18 cellular contexts compared by ENCODE assay signal in the genomic region with DNA sequence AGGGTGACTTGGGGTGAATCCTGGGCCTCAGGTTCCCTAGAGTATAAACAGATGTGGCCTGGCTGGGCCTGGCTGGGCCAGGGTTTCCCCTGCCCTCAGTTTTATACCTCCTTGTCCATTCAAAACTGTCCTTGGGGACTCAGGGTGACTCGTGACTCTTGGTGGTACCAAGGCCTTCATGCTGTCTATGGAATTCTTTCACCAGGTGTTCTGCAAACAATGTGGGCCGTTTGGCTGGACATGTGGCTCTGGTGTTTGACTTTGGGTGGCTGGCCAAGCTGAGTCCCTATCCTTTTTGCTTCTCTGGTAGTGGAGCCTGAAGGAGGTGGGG. TPM values are rescaled to one million over a fixed set of nuclear protein-coding genes. Genes with fewer than 3 reads are reported as not detected.
A peak's percentile ranks its signal among the peaks of the same experiment; 100 is the strongest.
DNase-seq lines count a peak whose midpoint lies in the region; TF ChIP-seq lines count a peak whose summit lies in the region.
"Had no signal": no experiment of that assay in that cellular context is flagged by ENCODE, and none has a peak within 500 bp of the region (broad histone marks: within the 10 kb centered on the region; RNA-seq: fewer than 3 reads in every experiment).

No MANE protein-coding gene starts in this region.

- DNase-seq in activated CD4-positive, alpha-beta T cell treated with anti-CD3 and anti-CD28 coated beads, Interleukin-2, amount 10 ng/mL, durations not matched to agents 7 days and 5 days: no peak
- no peak for DNase-seq in activated CD4-positive, alpha-beta T cell treated with anti-CD3 and anti-CD28 coated beads for 4 hours
- DNase-seq in esophagus squamous epithelium (lab: John Stamatoyannopoulos, UW): no peak
- no peak for DNase-seq in progenitor cell of endocrine pancreas (ENCODE audit: low spot score, unreplicated experiment)
- no peak for DNase-seq in MM.1S
- DNase-seq in activated gamma-delta T cell treated with Interleukin-2 at 50 U/mL for 16 hours: no peak
- DNase-seq in NCI-H1092 (lab: John Stamatoyannopoulos, UW): no peak
- DNase-seq in adrenal gland: no peak
- DNase-seq: activated T-cell treated with anti-CD3 and anti-CD28 coated beads, Interleukin-2, amount 50 U/mL, for 24 hours; CD8-positive, alpha-beta T cell; GM23248; Kasumi-1; lower lobe of right lung; NCI-H524 treated with DMSO at 0.1 percent for 48 hours; stimulated activated CD4-positive, alpha-beta T cell treated with anti-CD3 and anti-CD28 coated beads, Interleukin-1b, Interleukin-23, amount 100 ng/mL, for 48 hours had no signal

- peaks cover 17% of the 10 kb centered on the region for H3K4me1 Mint-ChIP-seq in activated CD4-positive, alpha-beta T cell treated with anti-CD3 and anti-CD28 coated beads, Interleukin-2, amount 10 ng/mL, durations not matched to agents 7 days and 5 days
- H3K4me1 Mint-ChIP-seq in progenitor cell of endocrine pancreas (ENCODE audit: low read depth): peaks cover 52% of the 10 kb centered on the region

- H3K9me2 ChIP-seq in MM.1S (replicated peaks; ENCODE audit: insufficient read depth, low read length): no peaks in the 10 kb centered on the region

- H3K79me2 ChIP-seq in MM.1S (ENCODE audit: low read length): peaks cover 57% of the 10 kb centered on the region

- peaks cover 19 to 66% (median 20%) of the 10 kb centered on the region in 3 donors for H3K4me1 ChIP-seq in esophagus squamous epithelium
- H3K4me1 ChIP-seq in MM.1S (ENCODE audit: low read length): peaks cover 20% of the 10 kb centered on the region
- peaks cover 0 to 15% of the 10 kb centered on the region in 2 donors for H3K4me1 ChIP-seq in adrenal gland (replicated peaks in 1 of 2)

- H3K27me3 Mint-ChIP-seq in activated CD4-positive, alpha-beta T cell treated with anti-CD3 and anti-CD28 coated beads, Interleukin-2, amount 10 ng/mL, durations not matched to agents 7 days and 5 days: peaks cover 13% of the 10 kb centered on the region
- no peaks in the 10 kb centered on the region for H3K27me3 Mint-ChIP-seq in progenitor cell of endocrine pancreas

- H4K20me1 ChIP-seq in MM.1S (ENCODE audit: insufficient read depth, low read length): no peaks in the 10 kb centered on the region

- POLR2A ChIA-PET in activated CD4-positive, alpha-beta T cell treated with anti-CD3 and anti-CD28 coated beads, Interleukin-2, amount 10 ng/mL, durations not matched to agents 7 days and 5 days (lab: Charles Lee): no interaction called here

- 33% methylated on average over 1 to 2 of the region's 2 CpGs for WGBS in esophagus squamous epithelium, 2 donors
- WGBS in adrenal gland, 4 donors: 43 to 54% (median 46%) methylated on average over 2 of the region's 2 CpGs

- TF ChIP-seq POLR2A in esophagus squamous epithelium (IDR thresholded peaks at IDR 0.05): no peak
- no peak for TF ChIP-seq POLR2A in adrenal gland (IDR thresholded peaks at IDR 0.05)

- intact Hi-C loops in esophagus squamous epithelium (cut with DNase I) (no loop called here), adrenal gland (cut with DNase I) (no loop called here)

- H3K4me3 Mint-ChIP-seq in activated CD4-positive, alpha-beta T cell treated with anti-CD3 and anti-CD28 coated beads, Interleukin-2, amount 10 ng/mL, durations not matched to agents 7 days and 5 days: no peak overlapping the region
- H3K4me3 Mint-ChIP-seq in progenitor cell of endocrine pancreas (ENCODE audit: low read depth): peak overlapping the region; percentile 24
- H3K4me3 Mint-ChIP-seq: activated T-cell treated with anti-CD3 and anti-CD28 coated beads, Interleukin-2, amount 50 U/mL, for 24 hours; CD8-positive, alpha-beta T cell had no signal

- peaks cover 0 to 31% (median 0%) of the 10 kb centered on the region in 3 donors for H3K36me3 ChIP-seq in esophagus squamous epithelium
- H3K36me3 ChIP-seq in MM.1S (replicated peaks; ENCODE audit: insufficient read depth, low read length): no peaks in the 10 kb centered on the region
- H3K36me3 ChIP-seq in adrenal gland (replicated peaks in 1 of 2): no peaks in the 10 kb centered on the region
- H3K36me3 ChIP-seq: lower lobe of right lung, thoracic aorta had no signal

- no peak overlapping the region for H2AFZ ChIP-seq in MM.1S (ENCODE audit: low read length)
- H2AFZ ChIP-seq: GM23248 had no signal

- H3K9me3 Mint-ChIP-seq in activated CD4-positive, alpha-beta T cell treated with anti-CD3 and anti-CD28 coated beads, Interleukin-2, amount 10 ng/mL, durations not matched to agents 7 days and 5 days: no peaks in the 10 kb centered on the region
- H3K9me3 Mint-ChIP-seq in progenitor cell of endocrine pancreas (ENCODE audit: low read depth): no peaks in the 10 kb centered on the region
- H3K9me3 Mint-ChIP-seq: activated T-cell treated with anti-CD3 and anti-CD28 coated beads, Interleukin-2, amount 50 U/mL, for 24 hours; CD8-positive, alpha-beta T cell had no signal

- H3K27me3 ChIP-seq in esophagus squamous epithelium (no peaks in the 10 kb centered on the region), MM.1S (replicated peaks; ENCODE audit: insufficient read depth, low read length) (no peaks in the 10 kb centered on the region), adrenal gland (no peaks in the 10 kb centered on the region)

- no peak for TF ChIP-seq CTCF in esophagus squamous epithelium (IDR thresholded peaks at IDR 0.05)
- no peak for TF ChIP-seq CTCF in progenitor cell of endocrine pancreas (IDR thresholded peaks at IDR 0.05; ENCODE audit: unreplicated experiment)
- TF ChIP-seq CTCF in MM.1S (IDR thresholded peaks at IDR 0.05; ENCODE audit: low read length): no peak
- no peak for TF ChIP-seq CTCF in adrenal gland (IDR thresholded peaks at IDR 0.05)

- H3K9me3 ChIP-seq in esophagus squamous epithelium (no peaks in the 10 kb centered on the region), MM.1S (replicated peaks; ENCODE audit: insufficient read depth, low read length) (no peaks in the 10 kb centered on the region), adrenal gland (replicated peaks in 1 of 3) (no peaks in the 10 kb centered on the region)
- H3K9me3 ChIP-seq: lower lobe of right lung, thoracic aorta had no signal

- CTCF ChIA-PET in activated CD4-positive, alpha-beta T cell treated with anti-CD3 and anti-CD28 coated beads, Interleukin-2, amount 10 ng/mL, durations not matched to agents 7 days and 5 days (lab: Charles Lee): interaction anchor here (0.9 to 2.1 kb wide), 5 partner anchors 11 to 43 kb away, joined by 3 to 5 read pairs (median 3); no protein-coding TSS in a partner anchor

- peak overlapping the region; percentile 25 for H3K27ac Mint-ChIP-seq in activated CD4-positive, alpha-beta T cell treated with anti-CD3 and anti-CD28 coated beads, Interleukin-2, amount 10 ng/mL, durations not matched to agents 7 days and 5 days
- H3K27ac Mint-ChIP-seq in progenitor cell of endocrine pancreas: peak overlapping the region; percentile 77
- H3K27ac Mint-ChIP-seq: activated T-cell treated with anti-CD3 and anti-CD28 coated beads, Interleukin-2, amount 50 U/mL, for 24 hours; CD8-positive, alpha-beta T cell had no signal

- H3K36me3 Mint-ChIP-seq in activated CD4-positive, alpha-beta T cell treated with anti-CD3 and anti-CD28 coated beads, Interleukin-2, amount 10 ng/mL, durations not matched to agents 7 days and 5 days (ENCODE audit: low read depth): no peaks in the 10 kb centered on the region
- peaks cover 16% of the 10 kb centered on the region for H3K36me3 Mint-ChIP-seq in progenitor cell of endocrine pancreas (ENCODE audit: insufficient read depth)

- peak overlapping the region; percentile 85 to 91 (median 88) for H3K27ac ChIP-seq in esophagus squamous epithelium
- no peak overlapping the region for H3K27ac ChIP-seq in MM.1S (ENCODE audit: low read length)
- no peak overlapping the region for H3K27ac ChIP-seq in adrenal gland
- H3K27ac ChIP-seq: 22Rv1, coronary artery, GM23248, lower lobe of right lung had no signal

- no peak overlapping the region for H3K9ac ChIP-seq in MM.1S (ENCODE audit: low read length)
- H3K9ac ChIP-seq: GM23248 had no signal

- no peaks in the 10 kb centered on the region; the same call in 1 of the 2 replicates for H3F3A ChIP-seq in MM.1S (ENCODE audit: insufficient read depth, low read length)

- H3K4me2 ChIP-seq in MM.1S (ENCODE audit: low read depth, low read length): no peak overlapping the region

- H3K4me3 ChIP-seq in esophagus squamous epithelium (peak overlapping the region in 3 of 4 donors; percentile 84 to 98 (median 90)), MM.1S (ENCODE audit: low read length) (no peak overlapping the region), adrenal gland (no peak overlapping the region)
- H3K4me3 ChIP-seq: coronary artery, GM23248, lower lobe of right lung, thoracic aorta had no signal

RNA-seq across cellular contexts. Expression of gene GPT2, which starts 3.3 kb away (rescaled TPM):
- total RNA-seq in activated CD4-positive, alpha-beta T cell treated with anti-CD3 and anti-CD28 coated beads, Interleukin-2, amount 10 ng/mL, durations not matched to agents 7 days and 5 days: 1 to 10 TPM; 3.9 to 4.0 TPM
- total RNA-seq in esophagus squamous epithelium: 100 to 1,000 TPM in 1 of 4 donors, 10 to 100 TPM in 3; 43.3 to 113 (median 77.2) TPM
- total RNA-seq in progenitor cell of endocrine pancreas: 93.1 and 99.5 TPM in 2 replicates
- 10 to 100 TPM; 15.1 to 70.8 (median 25.5) TPM for total RNA-seq in adrenal gland
- polyA plus RNA-seq in adrenal gland: 10 to 100 TPM; 10.9 to 15.9 (median 14.9) TPM

RNA-seq across cellular contexts. Expression of gene C16orf87, which starts 56.5 kb away (rescaled TPM):
- total RNA-seq in activated CD4-positive, alpha-beta T cell treated with anti-CD3 and anti-CD28 coated beads, Interleukin-2, amount 10 ng/mL, durations not matched to agents 7 days and 5 days: 10 to 100 TPM; 10.3 to 11.2 TPM
- 1 to 10 TPM; 5.7 to 7.6 (median 7.0) TPM for total RNA-seq in esophagus squamous epithelium
- 17.2 and 17.8 TPM in 2 replicates for total RNA-seq in progenitor cell of endocrine pancreas
- 10 to 100 TPM in 1 of 8 donors, 1 to 10 TPM in 7; 5.6 to 10.4 (median 7.8) TPM for total RNA-seq in adrenal gland
- polyA plus RNA-seq in adrenal gland: 10 to 100 TPM in 1 of 3 donors, 1 to 10 TPM in 2; 2.3 to 14.4 (median 5.0) TPM

Comparison
In these comparisons a context has a peak if more than half of its experiments do, and no peak if none do; other contexts are left out.
1. H3K27ac ChIP-seq: peak in esophagus squamous epithelium (4 of 4); none in MM.1S (single experiment) and adrenal gland (0 of 5).
2. H3K4me3 ChIP-seq: peak in esophagus squamous epithelium (3 of 4); none in MM.1S (single experiment) and adrenal gland (0 of 4).